14 cellular contexts compared by ENCODE assay signal in genomic region chr9:80040457-80040856, GRCh38.
A peak's percentile ranks its signal among the peaks of the same experiment; 100 is the strongest.
DNase-seq lines count a peak whose midpoint lies in the region; ATAC-seq lines count a peak whose summit lies in the region.
"Had no signal": no experiment of that assay in that cellular context is flagged by ENCODE, and none has a peak within 500 bp of the region (broad histone marks: within the 10 kb centered on the region; RNA-seq: fewer than 3 reads in every experiment).

No MANE protein-coding gene starts in this region.

- POLR2A ChIA-PET in activated CD4-positive, alpha-beta memory T cell treated with anti-CD3 and anti-CD28 coated beads, Interleukin-2, amount 10 ng/mL, durations not matched to agents 7 days and 5 days (lab: Charles Lee), result no interaction called here

- H3K18ac ChIP-seq in neuronal stem cell (ENCODE audit: low read length), result peak overlapping the region; percentile 40

- CTCF ChIA-PET in activated CD4-positive, alpha-beta memory T cell treated with anti-CD3 and anti-CD28 coated beads, Interleukin-2, amount 10 ng/mL, durations not matched to agents 7 days and 5 days (lab: Charles Lee), result no interaction called here

- H3K9me3 Mint-ChIP-seq in activated CD4-positive, alpha-beta memory T cell treated with anti-CD3 and anti-CD28 coated beads, Interleukin-2, amount 10 ng/mL, durations not matched to agents 7 days and 5 days, result no peaks in the 10 kb centered on the region

- no peak overlapping the region for H3K4me3 Mint-ChIP-seq in activated CD4-positive, alpha-beta memory T cell treated with anti-CD3 and anti-CD28 coated beads, Interleukin-2, amount 10 ng/mL, durations not matched to agents 7 days and 5 days
- H3K4me3 Mint-ChIP-seq: CD14-positive monocyte had no signal

- H3K9me3 ChIP-seq in neuronal stem cell (replicated peaks in 1 of 2; ENCODE audit: control insufficient read depth in 2 of 2, insufficient read depth in 1 of 2, low read depth in 1 of 2, low read length in 2 of 2), result no peaks in the 10 kb centered on the region
- H3K9me3 ChIP-seq: SJSA1 had no signal

- no peaks in the 10 kb centered on the region for H3K36me3 Mint-ChIP-seq in activated CD4-positive, alpha-beta memory T cell treated with anti-CD3 and anti-CD28 coated beads, Interleukin-2, amount 10 ng/mL, durations not matched to agents 7 days and 5 days (ENCODE audit: low read depth)
- H3K36me3 Mint-ChIP-seq: CD14-positive monocyte had no signal

- no peaks in the 10 kb centered on the region for H3K4me1 Mint-ChIP-seq in activated CD4-positive, alpha-beta memory T cell treated with anti-CD3 and anti-CD28 coated beads, Interleukin-2, amount 10 ng/mL, durations not matched to agents 7 days and 5 days
- H3K4me1 Mint-ChIP-seq: CD14-positive monocyte had no signal

- no peak overlapping the region for H2BK15ac ChIP-seq in neuronal stem cell (ENCODE audit: low read length)

- H4K91ac ChIP-seq in neuronal stem cell (ENCODE audit: low read depth, low read length, poor library complexity), result no peak overlapping the region

- no peak for ATAC-seq in HG03097 (IDR thresholded peaks at IDR 0.05; ENCODE audit: low FRiP score, unreplicated experiment)

- H3K4me1 ChIP-seq in neuronal stem cell (ENCODE audit: control insufficient read depth in 2 of 2, insufficient read depth in 1 of 2, low read depth in 1 of 2, low read length in 2 of 2), result peaks cover 0 to 4% of the 10 kb centered on the region in 2 donors
- H3K4me1 ChIP-seq: SJSA1 had no signal

- no peak overlapping the region for H3K27ac Mint-ChIP-seq in activated CD4-positive, alpha-beta memory T cell treated with anti-CD3 and anti-CD28 coated beads, Interleukin-2, amount 10 ng/mL, durations not matched to agents 7 days and 5 days
- H3K27ac Mint-ChIP-seq: CD14-positive monocyte had no signal

- H2BK120ac ChIP-seq in neuronal stem cell (ENCODE audit: low read depth, low read length), result no peak overlapping the region

- no peaks in the 10 kb centered on the region for H3K27me3 Mint-ChIP-seq in activated CD4-positive, alpha-beta memory T cell treated with anti-CD3 and anti-CD28 coated beads, Interleukin-2, amount 10 ng/mL, durations not matched to agents 7 days and 5 days

- WGBS in neuronal stem cell (ENCODE audit: extremely low coverage in 2 of 2, insufficient read length in 2 of 2, insufficient replicate concordance in 1 of 2), 2 donors, result no CpG with 5 or more reads among the region's 4 CpGs

- H3K4me3 ChIP-seq in neuronal stem cell (ENCODE audit: low read length in 2 of 2), result no peak overlapping the region
- H3K4me3 ChIP-seq: SJSA1 had no signal

- no peak overlapping the region for H3K4me2 ChIP-seq in neuronal stem cell (ENCODE audit: insufficient read depth, low read length, poor library complexity, severe bottlenecking)

- no peak overlapping the region for H3K9ac ChIP-seq in neuronal stem cell (ENCODE audit: low read depth, low read length, poor library complexity)

- H4K8ac ChIP-seq in neuronal stem cell (ENCODE audit: low read depth, low read length), result no peak overlapping the region

- no peaks in the 10 kb centered on the region for H3K36me3 ChIP-seq in neuronal stem cell (replicated peaks in 1 of 2; ENCODE audit: control insufficient read depth in 2 of 2, insufficient read depth in 2 of 2, low read length in 2 of 2)
- H3K36me3 ChIP-seq: SJSA1 had no signal

- H3K27ac ChIP-seq in caudate nucleus (ENCODE audit: low read depth, low read length) (peak overlapping the region; percentile 61), neuronal stem cell (replicated peaks; ENCODE audit: low read length) (peak overlapping the region; percentile 4)
- H3K27ac ChIP-seq: SJSA1 had no signal

- no peak overlapping the region for H3K4ac ChIP-seq in neuronal stem cell (ENCODE audit: low read length)

- H2BK5ac ChIP-seq in neuronal stem cell (ENCODE audit: low read length), result no peak overlapping the region

- H2AK5ac ChIP-seq in neuronal stem cell (ENCODE audit: low read depth, low read length), result no peak overlapping the region

- H3K23ac ChIP-seq in neuronal stem cell (ENCODE audit: low read depth, low read length, poor library complexity), result no peak overlapping the region

- no peak overlapping the region for H2BK12ac ChIP-seq in neuronal stem cell (ENCODE audit: low read length)

- DNase-seq in D341Med (ENCODE audit: low spot score), result peak; percentile 42
- peak in 2 of 3 experiments; percentile 66 to 92 for DNase-seq in NCI-H1417 (lab: John Stamatoyannopoulos, UW)
- DNase-seq in caudate nucleus (lab: John Stamatoyannopoulos, UW), result peak in 7 of 61 donors; percentile 1 to 56 (median 11)
- DNase-seq in neuronal stem cell (ENCODE audit: low spot score), result peak; percentile 29
- no peak for DNase-seq in activated CD4-positive, alpha-beta memory T cell treated with anti-CD3 and anti-CD28 coated beads, Interleukin-2, amount 10 ng/mL, durations not matched to agents 7 days and 5 days
- DNase-seq in NCI-H187 (lab: John Stamatoyannopoulos, UW), result no peak
- DNase-seq: NCI-H1436, NCI-H2029 treated with DMSO at 0.1 percent for 48 hours, NCI-H524, OCI-M1, RPMI8226 had no signal

- no peaks in the 10 kb centered on the region for H3K27me3 ChIP-seq in neuronal stem cell (ENCODE audit: control insufficient read depth in 3 of 3, insufficient read depth in 3 of 3, low read depth in 1 of 3, low read length in 3 of 3)
- H3K27me3 ChIP-seq: SJSA1 had no signal

- peak overlapping the region; percentile 68 for H2AFZ ChIP-seq in neuronal stem cell (ENCODE audit: low read length)

- H3K14ac ChIP-seq in neuronal stem cell (ENCODE audit: low read length), result no peak overlapping the region

- H3K79me1 ChIP-seq in neuronal stem cell (ENCODE audit: low read depth, low read length), result no peaks in the 10 kb centered on the region

Comparison
In these comparisons a context has a peak if more than half of its experiments do, and no peak if none do; other contexts are left out.
1. DNase-seq: peak in D341Med (single experiment), NCI-H1417 (2 of 3) and neuronal stem cell (single experiment); none in activated CD4-positive, alpha-beta memory T cell treated with anti-CD3 and anti-CD28 coated beads, Interleukin-2, amount 10 ng/mL, durations not matched to agents 7 days and 5 days (single experiment) and NCI-H187 (0 of 2).